Comparison of ENCODE assay signal across 19 cellular contexts in genomic region chr12:53990311-53991076, GRCh38. TPM values are rescaled to one million over a fixed set of nuclear protein-coding genes. Genes with fewer than 3 reads are reported as not detected.
DNase-seq lines count a peak whose midpoint lies in the region; FAIRE-seq and TF ChIP-seq lines count a peak whose summit lies in the region.
"Had no signal": no experiment of that assay in that cellular context is flagged by ENCODE, and none has a peak within 500 bp of the region (broad histone marks: within the 10 kb centered on the region; RNA-seq: fewer than 3 reads in every experiment).

No MANE protein-coding gene starts in this region.

- H3K4me1 ChIP-seq in mammary epithelial cell (ENCODE audit: insufficient read depth, low read length), result peaks cover 47% of the 10 kb centered on the region

- CTCF ChIA-PET in mammary epithelial cell (lab: Charles Lee; ENCODE audit: low non-redundant PET), result interaction anchor here (0.6 to 0.8 kb wide), 2 partner anchors 15 to 206 kb away, joined by 3 to 4 read pairs; no protein-coding TSS in a partner anchor

- intact Hi-C loops in mammary epithelial cell (cut with micrococcal nuclease), result no loop called here

- H3K4me3 Mint-ChIP-seq in neural crest cell, result peak overlapping the region; percentile 61

- H3K36me3 ChIP-seq in mammary epithelial cell (ENCODE audit: insufficient read depth, low read length), result no peaks in the 10 kb centered on the region
- H3K36me3 ChIP-seq: upper lobe of left lung had no signal

- no peaks in the 10 kb centered on the region for H3K79me2 ChIP-seq in mammary epithelial cell (ENCODE audit: insufficient read depth, low read length)

- no peak for FAIRE-seq in D721Med (lab: Jason Lieb, UNC)
- FAIRE-seq: GM12891 had no signal

- H3K4me3 ChIP-seq in AG09309 (ENCODE audit: control insufficient read depth, low read depth, low read length) (peak overlapping the region; percentile 25), mammary epithelial cell (replicated peaks in 1 of 3; ENCODE audit: insufficient read depth in 1 of 3, low read depth in 2 of 3, low read length in 3 of 3) (no peak overlapping the region), foreskin fibroblast (ENCODE audit: low read depth in 1 of 2, low read length in 2 of 2) (peak overlapping the region in 1 of 2 donors; percentile 34)
- H3K4me3 ChIP-seq: upper lobe of left lung had no signal

- dilution Hi-C loops in mammary epithelial cell (cut with HindIII; ENCODE audit: low sequenced_read_pairs), result loop anchor here (5.0 kb wide), 1 partner anchor 223 kb away; no protein-coding TSS in a partner anchor

- no peaks in the 10 kb centered on the region for H4K20me1 ChIP-seq in mammary epithelial cell (ENCODE audit: insufficient read depth, low read length)

- no peaks in the 10 kb centered on the region for H3K36me3 Mint-ChIP-seq in neural crest cell (ENCODE audit: low read depth)

- in situ Hi-C loops in mammary epithelial cell (cut with MboI; ENCODE audit: low sequenced_read_pairs in 2 of 2), result no loop called here

- no peak overlapping the region for H3K27ac Mint-ChIP-seq in neural crest cell (ENCODE audit: unreplicated experiment)

- no peaks in the 10 kb centered on the region for H3K9me3 Mint-ChIP-seq in neural crest cell

- H3K9ac ChIP-seq in mammary epithelial cell (ENCODE audit: insufficient read depth, low read length), result no peak overlapping the region

- no peaks in the 10 kb centered on the region for H3K27me3 ChIP-seq in mammary epithelial cell (ENCODE audit: insufficient read depth, low read length)

- H3K27me3 Mint-ChIP-seq in neural crest cell (ENCODE audit: low read depth), result peaks cover 100% of the 10 kb centered on the region

- H3K27ac ChIP-seq in mammary epithelial cell (ENCODE audit: insufficient read depth, low read depth, low read length), result no peak overlapping the region
- H3K27ac ChIP-seq: upper lobe of left lung had no signal

- no peak for DNase-seq in AG09309 (ENCODE audit: low read depth)
- peak; percentile 18 for DNase-seq in LHCN-M2 (ENCODE audit: low read depth)
- no peak for DNase-seq in mammary epithelial cell
- DNase-seq in neural crest cell (ENCODE audit: low read depth, low spot score), result no peak
- DNase-seq in D721Med (ENCODE audit: insufficient read length, low spot score), result no peak
- DNase-seq in foreskin fibroblast, result no peak
- DNase-seq in NCI-H2196 (lab: John Stamatoyannopoulos, UW; ENCODE audit: unreplicated experiment), result no peak
- no peak for DNase-seq in inferior parietal cortex (ENCODE audit: extremely low spot score)
- DNase-seq: activated CD4-positive, CD25-positive, alpha-beta regulatory T cell treated with anti-CD3 and anti-CD28 coated beads, Interleukin-2, amount 50 U/mL, for 72 hours; EL; hypothalamus; KG1; NCI-H2081 treated with DMSO at 0.1 percent for 48 hours; T-helper 1 cell; upper lobe of left lung had no signal

- peak overlapping the region; percentile 82 for H2AFZ ChIP-seq in mammary epithelial cell (ENCODE audit: low read depth, low read length)

- 24% methylated on average over 11 of the region's 27 CpGs for WGBS in mammary epithelial cell (ENCODE audit: low coverage, missing lambda C conversion rate)

- peak overlapping the region; percentile 64 for H3K4me2 ChIP-seq in mammary epithelial cell (ENCODE audit: insufficient read depth, low read depth, low read length)

- H3K4me1 Mint-ChIP-seq in neural crest cell, result peaks cover 8% of the 10 kb centered on the region

- no peak for TF ChIP-seq CTCF in AG09309 (IDR thresholded peaks at IDR 0.05; ENCODE audit: control insufficient read depth, insufficient read depth, low read depth, low read length, missing control alignments)
- TF ChIP-seq CTCF in mammary epithelial cell (conservative IDR thresholded peaks at IDR 0.05 in 1 of 2, IDR thresholded peaks at IDR 0.05 in 1 of 2; ENCODE audit: extremely low read depth in 1 of 2, insufficient read depth in 1 of 2, low read depth in 1 of 2, low read length in 2 of 2), result no peak
- no peak for TF ChIP-seq CTCF in neural crest cell (conservative IDR thresholded peaks at IDR 0.05)
- no peak for TF ChIP-seq CTCF in D721Med (IDR thresholded peaks at IDR 0.05; ENCODE audit: insufficient read depth, missing control alignments)
- TF ChIP-seq CTCF in foreskin fibroblast (IDR thresholded peaks at IDR 0.05; ENCODE audit: low read depth, low read length), result no peak

- BruUV-seq in mammary epithelial cell (replicated peaks; lab: Mats Ljungman, UMichigan), result no TSS peak

- H3K9me3 ChIP-seq in mammary epithelial cell (replicated peaks; ENCODE audit: insufficient read depth, low read length), result no peaks in the 10 kb centered on the region
- H3K9me3 ChIP-seq: upper lobe of left lung had no signal

RNA-seq across cellular contexts. Expression of gene HOXC10, which starts 5.5 kb away (rescaled TPM):
- total RNA-seq in LHCN-M2 (2014; rRNA removed) (6.9 and 7.5 TPM in 2 replicates), mammary epithelial cell (1 to 10 TPM; 3.3 to 3.8 TPM), neural crest cell (1.8 TPM in 2 replicates)
- 15.9 TPM for polyA plus RNA-seq in LHCN-M2 (2012)
- polyA plus RNA-seq in mammary epithelial cell, result 0.83 TPM
- polyA minus RNA-seq in mammary epithelial cell, result 1.2 TPM
- total RNA-seq: upper lobe of left lung had no signal

RNA-seq across cellular contexts. Expression of gene HOXC9, which starts 9.5 kb away (rescaled TPM):
- total RNA-seq in LHCN-M2 (2014; rRNA removed) (7.8 and 8.8 TPM in 2 replicates), mammary epithelial cell (1 to 10 TPM; 3.2 to 9.4 TPM), neural crest cell (5.6 and 6.3 TPM in 2 replicates)
- polyA plus RNA-seq in LHCN-M2 (2012), result 12.1 TPM
- 2.9 TPM for polyA plus RNA-seq in mammary epithelial cell
- polyA minus RNA-seq in mammary epithelial cell, result 4.2 TPM

RNA-seq across cellular contexts. Expression of gene HOTAIR, which starts 15.7 kb away (rescaled TPM):
- total RNA-seq in LHCN-M2 (2014; rRNA removed) (3.3 and 7.0 TPM in 2 replicates), mammary epithelial cell (under 1 TPM in 1 of 2 donors, not detected in 1; 0.67 TPM), neural crest cell (not detected in 2 replicates)
- 2.3 TPM for polyA plus RNA-seq in LHCN-M2 (2012)
- 0.33 TPM for polyA plus RNA-seq in mammary epithelial cell
- polyA minus RNA-seq in mammary epithelial cell, result not detected
- total RNA-seq: mesenteric fat pad, upper lobe of left lung had no signal
- polyA plus RNA-seq: adipose tissue, esophagus had no signal

RNA-seq across cellular contexts. Expression of gene HOXC11, which starts 17.6 kb away (rescaled TPM):
- total RNA-seq in LHCN-M2 (2014; rRNA removed) (3.2 and 3.4 TPM in 2 replicates), mammary epithelial cell (1 to 10 TPM in 1 of 2 donors, not detected in 1; 1.5 TPM), neural crest cell (not detected in 2 replicates)
- 3.5 TPM for polyA plus RNA-seq in LHCN-M2 (2012)
- polyA plus RNA-seq in mammary epithelial cell, result 0.22 TPM
- not detected for polyA minus RNA-seq in mammary epithelial cell
- total RNA-seq: mesenteric fat pad, upper lobe of left lung had no signal
- polyA plus RNA-seq: adipose tissue, esophagus had no signal

RNA-seq across cellular contexts. Expression of gene HOXC8, which starts 18.3 kb away (rescaled TPM):
- total RNA-seq in LHCN-M2 (2014; rRNA removed) (8.7 and 10.0 TPM in 2 replicates), mammary epithelial cell (1 to 10 TPM; 2.3 to 7.9 TPM), neural crest cell (4.5 and 4.8 TPM in 2 replicates)
- 29.8 TPM for polyA plus RNA-seq in LHCN-M2 (2012)
- 4.3 TPM for polyA plus RNA-seq in mammary epithelial cell
- polyA minus RNA-seq in mammary epithelial cell, result 3.2 TPM
- total RNA-seq: upper lobe of left lung had no signal
